15 cellular contexts compared by ENCODE assay signal in genomic region chr17:58250344-58251011, GRCh38. TPM values are rescaled to one million over a fixed set of nuclear protein-coding genes. Genes with fewer than 3 reads are reported as not detected.
DNase-seq lines count a peak whose midpoint lies in the region; ATAC-seq and TF ChIP-seq lines count a peak whose summit lies in the region.
"Had no signal": no experiment of that assay in that cellular context is flagged by ENCODE, and none has a peak within 500 bp of the region (broad histone marks: within the 10 kb centered on the region; RNA-seq: fewer than 3 reads in every experiment).

No MANE protein-coding gene starts in this region.

- no peak for DNase-seq in CD4-positive, alpha-beta T cell
- DNase-seq in D341Med (ENCODE audit: low spot score) (peak; percentile 36), memory B cell (ENCODE audit: low spot score in 2 of 2) (no peak), NCI-H2196 (lab: John Stamatoyannopoulos, UW; ENCODE audit: unreplicated experiment) (no peak), NCI-H2227 treated with DMSO at 0.1 percent for 48 hours (lab: John Stamatoyannopoulos, UW) (no peak)
- DNase-seq in activated T-helper 2 cell treated with anti-CD3 and anti-CD28 coated beads, Interferon-gamma antibody, Interleukin-2, Interleukin-4, amounts not matched to agents 10 μg/mL and 5 μg/mL and 100 μg/mL, durations not matched to agents 14 hours and 24 hours and 36 hours (ENCODE audit: low spot score), result no peak

- CTCF ChIA-PET in CD4-positive, alpha-beta T cell (lab: Charles Lee), result interaction anchor here (0.6 to 2.1 kb wide), 11 partner anchors 9 to 238 kb away, joined by 3 to 10 read pairs (median 5); partner anchors contain the start of gene RNF43

- H3K4me3 Mint-ChIP-seq in CD4-positive, alpha-beta T cell, result peak overlapping the region; percentile 71
- peak overlapping the region; percentile 37 for H3K4me3 Mint-ChIP-seq in activated T-helper 2 cell treated with anti-CD3 and anti-CD28 coated beads, Interferon-gamma antibody, Interleukin-2, Interleukin-4, amounts not matched to agents 10 μg/mL and 5 μg/mL and 100 μg/mL, durations not matched to agents 14 hours and 24 hours and 36 hours (ENCODE audit: low read depth)
- H3K4me3 Mint-ChIP-seq in memory B cell, result peak overlapping the region; percentile 89

- H3K27ac Mint-ChIP-seq in CD4-positive, alpha-beta T cell, result no peak overlapping the region
- peak overlapping the region; percentile 34 for H3K27ac Mint-ChIP-seq in activated T-helper 2 cell treated with anti-CD3 and anti-CD28 coated beads, Interferon-gamma antibody, Interleukin-2, Interleukin-4, amounts not matched to agents 10 μg/mL and 5 μg/mL and 100 μg/mL, durations not matched to agents 14 hours and 24 hours and 36 hours
- no peak overlapping the region for H3K27ac Mint-ChIP-seq in memory B cell

- peaks cover 34% of the 10 kb centered on the region for H3K27me3 Mint-ChIP-seq in CD4-positive, alpha-beta T cell
- H3K27me3 Mint-ChIP-seq in activated T-helper 2 cell treated with anti-CD3 and anti-CD28 coated beads, Interferon-gamma antibody, Interleukin-2, Interleukin-4, amounts not matched to agents 10 μg/mL and 5 μg/mL and 100 μg/mL, durations not matched to agents 14 hours and 24 hours and 36 hours (ENCODE audit: low read depth), result peaks cover 48% of the 10 kb centered on the region
- peaks cover 8% of the 10 kb centered on the region for H3K27me3 Mint-ChIP-seq in memory B cell

- ATAC-seq in CD4-positive, alpha-beta T cell (ENCODE audit: poor library complexity), result no peak
- ATAC-seq in memory B cell (ENCODE audit: low read depth), result no peak
- ATAC-seq in HG02763 (IDR thresholded peaks at IDR 0.05; ENCODE audit: unreplicated experiment), result no peak

- no peaks in the 10 kb centered on the region for H3K9me3 ChIP-seq in CD4-positive, alpha-beta T cell (ENCODE audit: control insufficient read depth, low read length)
- H3K9me3 ChIP-seq: BLaER1 treated with 17β-estradiol and CSF1 and Interleukin-3, amounts not matched to agents 10 nM and 100 nM; colonic mucosa; esophagus muscularis mucosa; heart left ventricle; MG63; SJCRH30; tibial nerve had no signal

- no peak for TF ChIP-seq CTCF in CD4-positive, alpha-beta T cell (IDR thresholded peaks at IDR 0.05)

- POLR2A ChIA-PET in CD4-positive, alpha-beta T cell (lab: Charles Lee), result interaction anchor here (0.8 to 1.8 kb wide), 3 partner anchors 31 to 94 kb away, joined by 3 to 9 read pairs (median 4); no protein-coding TSS in a partner anchor

- H3K27me3 ChIP-seq in CD4-positive, alpha-beta T cell (ENCODE audit: control insufficient read depth, insufficient read depth, low read length), result peaks cover 5% of the 10 kb centered on the region
- H3K27me3 ChIP-seq: colonic mucosa had no signal

- H3K4me1 Mint-ChIP-seq in CD4-positive, alpha-beta T cell (ENCODE audit: low read depth), result peaks cover 11% of the 10 kb centered on the region
- peaks cover 15% of the 10 kb centered on the region for H3K4me1 Mint-ChIP-seq in activated T-helper 2 cell treated with anti-CD3 and anti-CD28 coated beads, Interferon-gamma antibody, Interleukin-2, Interleukin-4, amounts not matched to agents 10 μg/mL and 5 μg/mL and 100 μg/mL, durations not matched to agents 14 hours and 24 hours and 36 hours (ENCODE audit: low read depth)
- H3K4me1 Mint-ChIP-seq in memory B cell, result peaks cover 14% of the 10 kb centered on the region

- H3K9me3 Mint-ChIP-seq in CD4-positive, alpha-beta T cell, result no peaks in the 10 kb centered on the region
- no peaks in the 10 kb centered on the region for H3K9me3 Mint-ChIP-seq in activated T-helper 2 cell treated with anti-CD3 and anti-CD28 coated beads, Interferon-gamma antibody, Interleukin-2, Interleukin-4, amounts not matched to agents 10 μg/mL and 5 μg/mL and 100 μg/mL, durations not matched to agents 14 hours and 24 hours and 36 hours
- H3K9me3 Mint-ChIP-seq in memory B cell, result no peaks in the 10 kb centered on the region

- H3K27ac ChIP-seq in CD4-positive, alpha-beta T cell (ENCODE audit: low read depth, low read length), result no peak overlapping the region
- H3K27ac ChIP-seq: colonic mucosa, esophagus muscularis mucosa, heart left ventricle, SJCRH30, tibial nerve had no signal

- intact Hi-C loops in CD4-positive, alpha-beta T cell (cut with DNase I, micrococcal nuclease), result loop anchor here in 1 of 2 experiments (1.0 kb wide), 1 partner anchor 128 kb away; no protein-coding TSS in a partner anchor
- intact Hi-C loops in activated T-helper 2 cell treated with anti-CD3 and anti-CD28 coated beads, Interferon-gamma antibody, Interleukin-2, Interleukin-4, amounts not matched to agents 10 μg/mL and 5 μg/mL and 100 μg/mL, durations not matched to agents 14 hours and 24 hours and 36 hours (cut with micrococcal nuclease), result no loop called here

- no peaks in the 10 kb centered on the region for H3K36me3 Mint-ChIP-seq in CD4-positive, alpha-beta T cell (ENCODE audit: low read depth)
- H3K36me3 Mint-ChIP-seq in activated T-helper 2 cell treated with anti-CD3 and anti-CD28 coated beads, Interferon-gamma antibody, Interleukin-2, Interleukin-4, amounts not matched to agents 10 μg/mL and 5 μg/mL and 100 μg/mL, durations not matched to agents 14 hours and 24 hours and 36 hours (ENCODE audit: low read depth), result no peaks in the 10 kb centered on the region
- H3K36me3 Mint-ChIP-seq in memory B cell, result no peaks in the 10 kb centered on the region

RNA-seq across cellular contexts. Expression of gene LPO, which starts 12.1 kb away (rescaled TPM):
- not detected for total RNA-seq in CD4-positive, alpha-beta T cell
- total RNA-seq in activated T-helper 2 cell treated with anti-CD3 and anti-CD28 coated beads, Interferon-gamma antibody, Interleukin-2, Interleukin-4, amounts not matched to agents 10 μg/mL and 5 μg/mL and 100 μg/mL, durations not matched to agents 14 hours and 24 hours and 36 hours, result not detected in 2 replicates
- total RNA-seq: colonic mucosa, esophagus muscularis mucosa, G401, heart left ventricle, SJCRH30, tibial nerve had no signal

RNA-seq across cellular contexts. Expression of gene MPO, which starts 30.3 kb away (rescaled TPM):
- total RNA-seq in CD4-positive, alpha-beta T cell, result under 1 TPM in 1 of 2 experiments, not detected in 1; 0.77 TPM
- not detected in 2 replicates for total RNA-seq in activated T-helper 2 cell treated with anti-CD3 and anti-CD28 coated beads, Interferon-gamma antibody, Interleukin-2, Interleukin-4, amounts not matched to agents 10 μg/mL and 5 μg/mL and 100 μg/mL, durations not matched to agents 14 hours and 24 hours and 36 hours
- total RNA-seq: colonic mucosa, G401, tibial nerve had no signal

RNA-seq across cellular contexts. Expression of gene MKS1, which starts 31.4 kb away (rescaled TPM):
- total RNA-seq in CD4-positive, alpha-beta T cell, result 1 to 10 TPM; 4.6 to 6.4 TPM
- total RNA-seq in activated T-helper 2 cell treated with anti-CD3 and anti-CD28 coated beads, Interferon-gamma antibody, Interleukin-2, Interleukin-4, amounts not matched to agents 10 μg/mL and 5 μg/mL and 100 μg/mL, durations not matched to agents 14 hours and 24 hours and 36 hours, result 18.8 and 20.5 TPM in 2 replicates

RNA-seq across cellular contexts. Expression of gene EPX, which starts 58.0 kb away (rescaled TPM):
- not detected for total RNA-seq in CD4-positive, alpha-beta T cell
- not detected in 2 replicates for total RNA-seq in activated T-helper 2 cell treated with anti-CD3 and anti-CD28 coated beads, Interferon-gamma antibody, Interleukin-2, Interleukin-4, amounts not matched to agents 10 μg/mL and 5 μg/mL and 100 μg/mL, durations not matched to agents 14 hours and 24 hours and 36 hours
- total RNA-seq: colonic mucosa, esophagus muscularis mucosa, G401, heart left ventricle, SJCRH30, tibial nerve had no signal

Comparison
In these comparisons a context has a peak if more than half of its experiments do, and no peak if none do; other contexts are left out.
1. H3K4me3 Mint-ChIP-seq: peak in every context shown above with its lines; median percentile 89 in memory B cell; 71 in CD4-positive, alpha-beta T cell; 37 in activated T-helper 2 cell treated with anti-CD3 and anti-CD28 coated beads, Interferon-gamma antibody, Interleukin-2, Interleukin-4, amounts not matched to agents 10 μg/mL and 5 μg/mL and 100 μg/mL, durations not matched to agents 14 hours and 24 hours and 36 hours.